ENCODE assay signal across 1 cellular context in the genomic region with DNA sequence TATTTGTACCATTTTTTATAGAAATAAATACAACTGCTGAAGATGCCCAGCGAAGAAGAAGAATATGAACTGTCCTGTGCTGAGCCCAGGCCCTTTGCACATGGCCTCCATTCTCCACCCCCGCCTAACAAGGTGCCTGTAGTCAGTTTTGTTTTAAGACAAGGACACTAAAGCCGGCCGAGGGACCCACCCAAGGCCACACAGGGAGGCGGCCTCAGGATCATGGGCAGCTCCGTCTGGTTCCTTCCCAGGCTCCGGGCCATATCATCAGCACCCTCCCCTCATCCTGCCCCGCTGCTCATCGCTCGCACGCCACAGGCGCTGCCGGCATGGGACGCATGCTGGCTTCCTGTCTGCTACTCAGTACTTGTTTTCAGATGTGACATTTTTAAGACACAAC.
TF ChIP-seq lines count a peak whose summit lies in the region.

No MANE protein-coding gene starts in this region.

TF ChIP-seq in GM23338, 12 proteins besides CTCF, POLR2A, EP300 and RAD21 (continued from another document):
- TF ChIP-seq, protein P1, sequence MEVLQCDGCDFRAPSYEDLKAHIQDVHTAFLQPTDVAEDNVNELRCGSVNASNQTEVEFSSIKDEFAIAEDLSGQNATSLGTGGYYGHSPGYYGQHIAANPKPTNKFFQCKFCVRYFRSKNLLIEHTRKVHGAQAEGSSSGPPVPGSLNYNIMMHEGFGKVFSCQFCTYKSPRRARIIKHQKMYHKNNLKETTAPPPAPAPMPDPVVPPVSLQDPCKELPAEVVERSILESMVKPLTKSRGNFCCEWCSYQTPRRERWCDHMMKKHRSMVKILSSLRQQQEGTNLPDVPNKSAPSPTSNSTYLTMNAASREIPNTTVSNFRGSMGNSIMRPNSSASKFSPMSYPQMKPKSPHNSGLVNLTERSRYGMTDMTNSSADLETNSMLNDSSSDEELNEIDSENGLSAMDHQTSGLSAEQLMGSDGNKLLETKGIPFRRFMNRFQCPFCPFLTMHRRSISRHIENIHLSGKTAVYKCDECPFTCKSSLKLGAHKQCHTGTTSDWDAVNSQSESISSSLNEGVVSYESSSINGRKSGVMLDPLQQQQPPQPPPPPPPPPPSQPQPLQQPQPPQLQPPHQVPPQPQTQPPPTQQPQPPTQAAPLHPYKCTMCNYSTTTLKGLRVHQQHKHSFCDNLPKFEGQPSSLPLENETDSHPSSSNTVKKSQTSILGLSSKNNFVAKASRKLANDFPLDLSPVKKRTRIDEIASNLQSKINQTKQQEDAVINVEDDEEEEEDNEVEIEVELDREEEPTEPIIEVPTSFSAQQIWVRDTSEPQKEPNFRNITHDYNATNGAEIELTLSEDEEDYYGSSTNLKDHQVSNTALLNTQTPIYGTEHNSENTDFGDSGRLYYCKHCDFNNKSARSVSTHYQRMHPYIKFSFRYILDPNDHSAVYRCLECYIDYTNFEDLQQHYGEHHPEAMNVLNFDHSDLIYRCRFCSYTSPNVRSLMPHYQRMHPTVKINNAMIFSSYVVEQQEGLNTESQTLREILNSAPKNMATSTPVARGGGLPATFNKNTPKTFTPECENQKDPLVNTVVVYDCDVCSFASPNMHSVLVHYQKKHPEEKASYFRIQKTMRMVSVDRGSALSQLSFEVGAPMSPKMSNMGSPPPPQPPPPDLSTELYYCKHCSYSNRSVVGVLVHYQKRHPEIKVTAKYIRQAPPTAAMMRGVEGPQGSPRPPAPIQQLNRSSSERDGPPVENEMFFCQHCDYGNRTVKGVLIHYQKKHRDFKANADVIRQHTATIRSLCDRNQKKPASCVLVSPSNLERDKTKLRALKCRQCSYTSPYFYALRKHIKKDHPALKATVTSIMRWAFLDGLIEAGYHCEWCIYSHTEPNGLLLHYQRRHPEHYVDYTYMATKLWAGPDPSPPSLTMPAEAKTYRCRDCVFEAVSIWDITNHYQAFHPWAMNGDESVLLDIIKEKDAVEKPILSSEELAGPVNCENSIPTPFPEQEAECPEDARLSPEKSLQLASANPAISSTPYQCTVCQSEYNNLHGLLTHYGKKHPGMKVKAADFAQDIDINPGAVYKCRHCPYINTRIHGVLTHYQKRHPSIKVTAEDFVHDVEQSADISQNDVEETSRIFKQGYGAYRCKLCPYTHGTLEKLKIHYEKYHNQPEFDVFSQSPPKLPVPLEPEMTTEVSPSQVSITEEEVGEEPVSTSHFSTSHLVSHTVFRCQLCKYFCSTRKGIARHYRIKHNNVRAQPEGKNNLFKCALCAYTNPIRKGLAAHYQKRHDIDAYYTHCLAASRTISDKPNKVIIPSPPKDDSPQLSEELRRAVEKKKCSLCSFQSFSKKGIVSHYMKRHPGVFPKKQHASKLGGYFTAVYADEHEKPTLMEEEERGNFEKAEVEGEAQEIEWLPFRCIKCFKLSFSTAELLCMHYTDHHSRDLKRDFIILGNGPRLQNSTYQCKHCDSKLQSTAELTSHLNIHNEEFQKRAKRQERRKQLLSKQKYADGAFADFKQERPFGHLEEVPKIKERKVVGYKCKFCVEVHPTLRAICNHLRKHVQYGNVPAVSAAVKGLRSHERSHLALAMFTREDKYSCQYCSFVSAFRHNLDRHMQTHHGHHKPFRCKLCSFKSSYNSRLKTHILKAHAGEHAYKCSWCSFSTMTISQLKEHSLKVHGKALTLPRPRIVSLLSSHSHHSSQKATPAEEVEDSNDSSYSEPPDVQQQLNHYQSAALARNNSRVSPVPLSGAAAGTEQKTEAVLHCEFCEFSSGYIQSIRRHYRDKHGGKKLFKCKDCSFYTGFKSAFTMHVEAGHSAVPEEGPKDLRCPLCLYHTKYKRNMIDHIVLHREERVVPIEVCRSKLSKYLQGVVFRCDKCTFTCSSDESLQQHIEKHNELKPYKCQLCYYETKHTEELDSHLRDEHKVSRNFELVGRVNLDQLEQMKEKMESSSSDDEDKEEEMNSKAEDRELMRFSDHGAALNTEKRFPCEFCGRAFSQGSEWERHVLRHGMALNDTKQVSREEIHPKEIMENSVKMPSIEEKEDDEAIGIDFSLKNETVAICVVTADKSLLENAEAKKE (CRISPR knock-in tag; IDR thresholded peaks at IDR 0.05): no peak
- TF ChIP-seq, protein P2, sequence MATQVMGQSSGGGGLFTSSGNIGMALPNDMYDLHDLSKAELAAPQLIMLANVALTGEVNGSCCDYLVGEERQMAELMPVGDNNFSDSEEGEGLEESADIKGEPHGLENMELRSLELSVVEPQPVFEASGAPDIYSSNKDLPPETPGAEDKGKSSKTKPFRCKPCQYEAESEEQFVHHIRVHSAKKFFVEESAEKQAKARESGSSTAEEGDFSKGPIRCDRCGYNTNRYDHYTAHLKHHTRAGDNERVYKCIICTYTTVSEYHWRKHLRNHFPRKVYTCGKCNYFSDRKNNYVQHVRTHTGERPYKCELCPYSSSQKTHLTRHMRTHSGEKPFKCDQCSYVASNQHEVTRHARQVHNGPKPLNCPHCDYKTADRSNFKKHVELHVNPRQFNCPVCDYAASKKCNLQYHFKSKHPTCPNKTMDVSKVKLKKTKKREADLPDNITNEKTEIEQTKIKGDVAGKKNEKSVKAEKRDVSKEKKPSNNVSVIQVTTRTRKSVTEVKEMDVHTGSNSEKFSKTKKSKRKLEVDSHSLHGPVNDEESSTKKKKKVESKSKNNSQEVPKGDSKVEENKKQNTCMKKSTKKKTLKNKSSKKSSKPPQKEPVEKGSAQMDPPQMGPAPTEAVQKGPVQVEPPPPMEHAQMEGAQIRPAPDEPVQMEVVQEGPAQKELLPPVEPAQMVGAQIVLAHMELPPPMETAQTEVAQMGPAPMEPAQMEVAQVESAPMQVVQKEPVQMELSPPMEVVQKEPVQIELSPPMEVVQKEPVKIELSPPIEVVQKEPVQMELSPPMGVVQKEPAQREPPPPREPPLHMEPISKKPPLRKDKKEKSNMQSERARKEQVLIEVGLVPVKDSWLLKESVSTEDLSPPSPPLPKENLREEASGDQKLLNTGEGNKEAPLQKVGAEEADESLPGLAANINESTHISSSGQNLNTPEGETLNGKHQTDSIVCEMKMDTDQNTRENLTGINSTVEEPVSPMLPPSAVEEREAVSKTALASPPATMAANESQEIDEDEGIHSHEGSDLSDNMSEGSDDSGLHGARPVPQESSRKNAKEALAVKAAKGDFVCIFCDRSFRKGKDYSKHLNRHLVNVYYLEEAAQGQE (IDR thresholded peaks at IDR 0.05; ENCODE audit: unreplicated experiment): no peak
- TF ChIP-seq ZNF114 (CRISPR knock-in tag; IDR thresholded peaks at IDR 0.05) (no peak), CREB1 (CRISPR knock-in tag; IDR thresholded peaks at IDR 0.05; ENCODE audit: low read depth) (no peak), POLR2AphosphoS5 (IDR thresholded peaks at IDR 0.05; ENCODE audit: low read depth) (no peak), JUNB (IDR thresholded peaks at IDR 0.05; ENCODE audit: unreplicated experiment) (no peak), STAT1 (IDR thresholded peaks at IDR 0.05; ENCODE audit: unreplicated experiment) (no peak), EZH2phosphoT487 (IDR thresholded peaks at IDR 0.05; ENCODE audit: unreplicated experiment) (no peak)
TF ChIP-seq in GM23338: peak in this region for 0.
